Comparison of ENCODE assay signal across 1 cellular context in genomic region chrX:129510331-129510730, GRCh38.
TF ChIP-seq lines count a peak whose summit lies in the region.

No MANE protein-coding gene starts in this region.

TF ChIP-seq in HepG2, 621 proteins besides CTCF, POLR2A, EP300 and RAD21 (continued from another document):
- TF ChIP-seq KIAA2018 (CRISPR knock-in tag; IDR thresholded peaks at IDR 0.05; ENCODE audit: borderline replicate concordance) (no peak), SAP130 (CRISPR knock-in tag; IDR thresholded peaks at IDR 0.05; ENCODE audit: low read depth) (peak; percentile 52; the same call in 1 of the 2 replicates), KDM2A (CRISPR knock-in tag; IDR thresholded peaks at IDR 0.05; ENCODE audit: borderline replicate concordance, low read depth) (0 out of 2 replicates have a peak, but pooled peaks have one; percentile 22), NCOA2 (CRISPR knock-in tag; IDR thresholded peaks at IDR 0.05) (peak; percentile 56), NR2F6 (IDR thresholded peaks at IDR 0.05) (peak; percentile 30), NR2F6 (CRISPR knock-in tag; IDR thresholded peaks at IDR 0.05) (peak; percentile 35; the same call in 1 of the 2 replicates), HNF4A (CRISPR knock-in tag; IDR thresholded peaks at IDR 0.05) (peak; percentile 72), RARA (CRISPR knock-in tag; IDR thresholded peaks at IDR 0.05) (peak; percentile 65), MAFF (IDR thresholded peaks at IDR 0.05; ENCODE audit: low read depth, low read length) (no peak), RXRA (CRISPR knock-in tag; IDR thresholded peaks at IDR 0.05) (peak; percentile 21; the same call in 1 of the 2 replicates), TEAD3 (CRISPR knock-in tag; optimal IDR thresholded peaks at IDR 0.05; ENCODE audit: borderline replicate concordance) (peak; percentile 96), PATZ1 (CRISPR knock-in tag; IDR thresholded peaks at IDR 0.05) (peak; percentile 46; the same call in 1 of the 2 replicates), ZNF331 (CRISPR knock-in tag; IDR thresholded peaks at IDR 0.05) (no peak), ETV5 (CRISPR knock-in tag; IDR thresholded peaks at IDR 0.05; ENCODE audit: borderline replicate concordance) (peak; percentile 35; the same call in 1 of the 2 replicates), GATAD2A (CRISPR knock-in tag; IDR thresholded peaks at IDR 0.05) (peak; percentile 53), FOXP4 (CRISPR knock-in tag; IDR thresholded peaks at IDR 0.05) (peak; percentile 28; the same call in 1 of the 2 replicates)
